1 cellular context compared by ENCODE assay signal in the genomic region with DNA sequence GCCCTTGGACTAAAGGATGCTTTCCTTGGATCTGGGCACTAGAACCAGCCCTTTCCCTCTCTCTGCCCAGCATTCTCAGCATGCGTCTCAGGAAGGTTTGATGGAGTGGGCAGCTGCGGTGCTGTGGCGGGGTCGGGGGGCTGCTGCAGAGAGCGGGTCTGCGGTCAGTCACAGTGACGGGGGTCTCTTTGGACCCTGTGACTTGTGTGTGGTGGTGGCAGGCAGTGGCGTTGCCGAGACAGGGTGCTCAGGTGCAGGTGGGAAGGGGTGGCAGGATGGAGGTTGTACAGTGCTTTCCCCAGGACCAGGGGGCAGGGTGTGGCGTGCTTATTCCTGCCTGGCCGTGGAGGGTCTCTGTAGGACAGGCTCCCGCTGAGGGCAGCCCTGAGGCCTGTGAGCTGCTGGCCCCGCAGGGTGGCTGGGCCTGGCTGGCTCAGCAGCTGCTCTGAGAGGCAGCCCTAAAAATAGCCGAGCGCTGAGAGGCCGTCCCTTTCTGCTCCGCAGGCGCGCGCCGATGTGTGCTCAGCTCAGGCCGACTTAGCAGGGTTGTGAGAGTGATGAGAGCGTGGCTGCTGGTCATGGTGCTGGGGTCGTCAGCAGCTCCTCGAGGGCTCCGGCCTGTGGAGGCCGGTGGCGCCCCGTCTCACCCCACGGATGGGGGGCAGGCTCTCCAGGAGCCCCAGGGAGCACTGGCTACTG.
TF ChIP-seq lines count a peak whose summit lies in the region.

No MANE protein-coding gene starts in this region.

TF ChIP-seq in H1, 55 proteins besides CTCF, POLR2A, EP300 and RAD21:
- no peak for TF ChIP-seq NRF1 (IDR thresholded peaks at IDR 0.05; ENCODE audit: low read depth, low read length)
- TF ChIP-seq SP1 (IDR thresholded peaks at IDR 0.05; ENCODE audit: low read depth, low read length): no peak
- TF ChIP-seq SP4 (IDR thresholded peaks at IDR 0.05; ENCODE audit: low read length): no peak
- TF ChIP-seq SP2 (IDR thresholded peaks at IDR 0.05; ENCODE audit: low read length): no peak
- no peak for TF ChIP-seq TBP (IDR thresholded peaks at IDR 0.05; ENCODE audit: low read depth, low read length)
- no peak for TF ChIP-seq YY1 (IDR thresholded peaks at IDR 0.05; ENCODE audit: low read depth, low read length)
- no peak for TF ChIP-seq JUND (IDR thresholded peaks at IDR 0.05; ENCODE audit: low read length)
- TF ChIP-seq KDM4A (IDR thresholded peaks at IDR 0.05; ENCODE audit: low read depth, low read length, severe bottlenecking): no peak
